ENCODE assay signal across 10 cellular contexts in genomic region chr17:70138309-70138865, GRCh38. TPM values are rescaled to one million over a fixed set of nuclear protein-coding genes. Genes with fewer than 3 reads are reported as not detected.
A peak's percentile ranks its signal among the peaks of the same experiment; 100 is the strongest.
DNase-seq lines count a peak whose midpoint lies in the region; ATAC-seq, FAIRE-seq and TF ChIP-seq lines count a peak whose summit lies in the region.
"Had no signal": no experiment of that assay in that cellular context is flagged by ENCODE, and none has a peak within 500 bp of the region (broad histone marks: within the 10 kb centered on the region; RNA-seq: fewer than 3 reads in every experiment).

No MANE protein-coding gene starts in this region.

- no peak for TF ChIP-seq POLR2A in K562 (conservative IDR thresholded peaks at IDR 0.05)

- H2AFZ ChIP-seq in K562 (ENCODE audit: low read depth, low read length) (no peak overlapping the region), smooth muscle cell (ENCODE audit: low read depth) (no peak overlapping the region)

- no peaks in the 10 kb centered on the region for H3K9me3 Mint-ChIP-seq in CD4-positive, alpha-beta memory T cell

- no peaks in the 10 kb centered on the region for H4K20me1 ChIP-seq in K562 (replicated peaks; ENCODE audit: control insufficient read depth, insufficient read depth, low read length)
- no peaks in the 10 kb centered on the region for H4K20me1 ChIP-seq in smooth muscle cell (ENCODE audit: low read depth)

- H3K4me3 ChIP-seq in K562 (no peak overlapping the region), smooth muscle cell (peak overlapping the region; percentile 42)
- no peak overlapping the region for H3K4me3 ChIP-seq in CD4-positive, alpha-beta memory T cell (ENCODE audit: low read length in 2 of 2)

- H3K79me2 ChIP-seq in K562 (ENCODE audit: control insufficient read depth, insufficient read depth, low read length) (no peaks in the 10 kb centered on the region), smooth muscle cell (ENCODE audit: low read depth) (no peaks in the 10 kb centered on the region)

- BruUV-seq in K562 (replicated peaks; lab: Mats Ljungman, UMichigan) = no TSS peak

- intact Hi-C loops in K562 (cut with micrococcal nuclease) = loop anchor here (10.0 kb wide), 1 partner anchor 244 kb away; no protein-coding TSS in a partner anchor
- intact Hi-C loops in CD4-positive, alpha-beta memory T cell (cut with micrococcal nuclease) = no loop called here

- CTCF ChIA-PET in K562 (lab: Yijun Ruan, JAX; ENCODE audit: low intra/inter-chr PET ratio) = no interaction called here
- CTCF ChIA-PET in CD4-positive, alpha-beta memory T cell (lab: Charles Lee; ENCODE audit: partially characterized antibody) = no interaction called here

- 29% methylated on average over 3 of the region's 3 CpGs for WGBS in K562 (ENCODE audit: insufficient coverage, low coverage, missing lambda C conversion rate)
- 60% methylated on average over 3 of the region's 3 CpGs for WGBS in smooth muscle cell (ENCODE audit: low lambda C conversion rate)

- no peak for TF ChIP-seq CTCF in K562 (IDR thresholded peaks at IDR 0.05 in 2 of 3, conservative IDR thresholded peaks at IDR 0.05 in 1 of 3; ENCODE audit: insufficient read depth in 2 of 3, low read depth in 1 of 3, low read length in 3 of 3)
- TF ChIP-seq CTCF in smooth muscle cell (IDR thresholded peaks at IDR 0.05; ENCODE audit: borderline replicate concordance, insufficient read depth, poor library complexity, severe bottlenecking) = no peak

- no peaks in the 10 kb centered on the region for H3K9me1 ChIP-seq in K562 (ENCODE audit: control insufficient read depth, insufficient read depth, low read length)

- H3K9ac ChIP-seq in K562 (ENCODE audit: insufficient read depth in 1 of 2, low read depth in 2 of 2, low read length in 2 of 2) (no peak overlapping the region), smooth muscle cell (ENCODE audit: low read depth) (no peak overlapping the region)

- H3K27ac ChIP-seq in K562 (ENCODE audit: extremely low read depth, low read depth, low read length) (no peak overlapping the region), smooth muscle cell (ENCODE audit: low read depth) (peak overlapping the region; percentile 54)
- H3K27ac ChIP-seq in CD4-positive, alpha-beta memory T cell (ENCODE audit: low read depth, low read length) = no peak overlapping the region

- H3K36me3 ChIP-seq in K562 (ENCODE audit: control insufficient read depth, insufficient read depth, low read length) = no peaks in the 10 kb centered on the region
- no peaks in the 10 kb centered on the region for H3K36me3 ChIP-seq in smooth muscle cell (ENCODE audit: low read depth)
- no peaks in the 10 kb centered on the region for H3K36me3 ChIP-seq in CD4-positive, alpha-beta memory T cell (ENCODE audit: insufficient read depth, low read length)

- no peak for FAIRE-seq in K562 (lab: Jason Lieb, UNC)

- in situ Hi-C loops in G401 (cut with HindIII; ENCODE audit: low sequenced_read_pairs) = no loop called here
- in situ Hi-C loops in K562 (cut with MboI) = no loop called here

- no peak overlapping the region for H3K27ac Mint-ChIP-seq in CD4-positive, alpha-beta memory T cell

- H3F3A ChIP-seq in smooth muscle cell (ENCODE audit: low read depth) = no peaks in the 10 kb centered on the region

- H3K4me2 ChIP-seq in K562 (ENCODE audit: insufficient read depth, low read length) = no peak overlapping the region
- peak overlapping the region; percentile 79 for H3K4me2 ChIP-seq in smooth muscle cell

- DNase-seq in G401 (ENCODE audit: low spot score) = peak; percentile 17
- DNase-seq in K562 (ENCODE audit: extremely low read depth in 1 of 4, low spot score in 3 of 4) = no peak
- peak; percentile 30 for DNase-seq in hepatic stellate cell (ENCODE audit: low spot score)
- DNase-seq in smooth muscle cell (lab: John Stamatoyannopoulos, UW; ENCODE audit: unreplicated experiment) = no peak
- DNase-seq in CD4-positive, alpha-beta memory T cell = no peak
- DNase-seq in HuH-7 (ENCODE audit: low spot score) = no peak
- no peak for DNase-seq in NCI-H82 treated with DMSO at 0.1 percent for 48 hours (lab: John Stamatoyannopoulos, UW; ENCODE audit: unreplicated experiment)
- DNase-seq: activated CD4-positive, alpha-beta T cell treated with anti-CD3 and anti-CD28 coated beads for 1 hour; stimulated activated naive CD4-positive, alpha-beta T cell had no signal

- H3K36me3 Mint-ChIP-seq in CD4-positive, alpha-beta memory T cell = no peaks in the 10 kb centered on the region

- ATAC-seq in K562 = no peak
- ATAC-seq in GM18868 (IDR thresholded peaks at IDR 0.05; ENCODE audit: unreplicated experiment) = no peak

- peak overlapping the region in 4 of 8 donors; percentile 6 to 77 (median 10) for H3K4me3 Mint-ChIP-seq in CD4-positive, alpha-beta memory T cell

- H3K27me3 ChIP-seq in K562 (ENCODE audit: control insufficient read depth in 2 of 2, insufficient read depth in 2 of 2, low read length in 2 of 2) = no peaks in the 10 kb centered on the region
- H3K27me3 ChIP-seq in smooth muscle cell (ENCODE audit: low read depth) = no peaks in the 10 kb centered on the region
- no peaks in the 10 kb centered on the region for H3K27me3 ChIP-seq in CD4-positive, alpha-beta memory T cell (ENCODE audit: insufficient read depth, low read length)

- peaks cover 9 to 12% (median 10%) of the 10 kb centered on the region in 4 donors for H3K4me1 Mint-ChIP-seq in CD4-positive, alpha-beta memory T cell

- H3K4me1 ChIP-seq in K562 (replicated peaks in 1 of 2; ENCODE audit: control insufficient read depth in 2 of 2, insufficient read depth in 2 of 2, low read length in 2 of 2) = no peaks in the 10 kb centered on the region; a peak in 1 of 5 replicates
- no peaks in the 10 kb centered on the region for H3K4me1 ChIP-seq in smooth muscle cell (ENCODE audit: low read depth)
- H3K4me1 ChIP-seq in CD4-positive, alpha-beta memory T cell (ENCODE audit: insufficient read depth, low read length) = no peaks in the 10 kb centered on the region

- POLR2A ChIA-PET in K562 (lab: Yijun Ruan, JAX) = interaction anchor here (0.6 to 1.1 kb wide), 2 partner anchors 9 to 1768 kb away, joined by 3 read pairs; no protein-coding TSS in a partner anchor
- POLR2A ChIA-PET in CD4-positive, alpha-beta memory T cell (lab: Charles Lee; ENCODE audit: partially characterized antibody) = no interaction called here

- TF ChIP-seq RAD21 in K562 (CRISPR knock-in tag; conservative IDR thresholded peaks at IDR 0.05 in 1 of 2, IDR thresholded peaks at IDR 0.05 in 1 of 2) = no peak

- H3K27me3 Mint-ChIP-seq in CD4-positive, alpha-beta memory T cell = peaks cover 0 to 1% of the 10 kb centered on the region in 2 donors

- H3K9me3 ChIP-seq in K562 (replicated peaks; ENCODE audit: control insufficient read depth, insufficient read depth, low read depth, low read length) = no peaks in the 10 kb centered on the region
- H3K9me3 ChIP-seq in smooth muscle cell (replicated peaks; ENCODE audit: low read depth) = no peaks in the 10 kb centered on the region
- H3K9me3 ChIP-seq in CD4-positive, alpha-beta memory T cell (ENCODE audit: control insufficient read depth in 1 of 2, low read length in 2 of 2) = no peaks in the 10 kb centered on the region

- TF ChIP-seq EP300 in K562 (IDR thresholded peaks at IDR 0.05; ENCODE audit: low read length) = no peak

TF ChIP-seq in K562, 482 proteins besides CTCF, POLR2A, EP300 and RAD21 (continues in another document):
- no peak for TF ChIP-seq RBBP5 (IDR thresholded peaks at IDR 0.05; ENCODE audit: borderline replicate concordance, insufficient read depth, low read length, poor library complexity, severe bottlenecking)
- no peak for TF ChIP-seq CREBBP (IDR thresholded peaks at IDR 0.05; ENCODE audit: low read depth, low read length)
- TF ChIP-seq TAL1 (IDR thresholded peaks at IDR 0.05) = no peak
- TF ChIP-seq, protein P1, sequence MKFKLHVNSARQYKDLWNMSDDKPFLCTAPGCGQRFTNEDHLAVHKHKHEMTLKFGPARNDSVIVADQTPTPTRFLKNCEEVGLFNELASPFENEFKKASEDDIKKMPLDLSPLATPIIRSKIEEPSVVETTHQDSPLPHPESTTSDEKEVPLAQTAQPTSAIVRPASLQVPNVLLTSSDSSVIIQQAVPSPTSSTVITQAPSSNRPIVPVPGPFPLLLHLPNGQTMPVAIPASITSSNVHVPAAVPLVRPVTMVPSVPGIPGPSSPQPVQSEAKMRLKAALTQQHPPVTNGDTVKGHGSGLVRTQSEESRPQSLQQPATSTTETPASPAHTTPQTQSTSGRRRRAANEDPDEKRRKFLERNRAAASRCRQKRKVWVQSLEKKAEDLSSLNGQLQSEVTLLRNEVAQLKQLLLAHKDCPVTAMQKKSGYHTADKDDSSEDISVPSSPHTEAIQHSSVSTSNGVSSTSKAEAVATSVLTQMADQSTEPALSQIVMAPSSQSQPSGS (CRISPR knock-in tag; IDR thresholded peaks at IDR 0.05) = no peak

RNA-seq across cellular contexts. Expression of gene KCNJ2, which starts 30.9 kb away (rescaled TPM):
- 72.6 and 103 TPM in 2 replicates for total RNA-seq in G401 (2014; rRNA removed; shearing (Covaris generic))
- 0.12 TPM in 1 of 2 replicates, not detected in the other for total RNA-seq in K562 (2011; cell fraction: chromatin; rRNA removed; ENCODE audit: low replicate concordance)
- total RNA-seq in K562 (2011; cell fraction: nucleolus; rRNA removed) = not detected in 2 replicates
- not detected in 2 replicates for total RNA-seq in K562 (2011; cell fraction: nucleoplasm; rRNA removed)
- total RNA-seq in K562 (2014; rRNA removed) (not detected in 2 replicates), K562 (2014; rRNA removed; fragmentation: Illumina TruSeq; extraction: Trizol) (not detected in 2 replicates), K562 (2015; rRNA removed; fragmentation: Illumina TruSeq; extraction: Trizol) (not detected in 2 replicates), K562 (2021) (not detected in 2 replicates), smooth muscle cell (1.3 and 1.8 TPM in 2 replicates)
- polyA plus RNA-seq in K562 (2011; rRNA removed) (not detected in 2 replicates), K562 (2014; fragmentation: Illumina TruSeq; extraction: Trizol) (not detected in 2 replicates), K562 (2014; fragmentation: Nextera tagmentation; extraction: Ambion mirVana) (not detected), K562 (2014; rRNA removed) (not detected in 2 replicates), smooth muscle cell (0.06 TPM in 1 of 2 replicates, not detected in the other)
- polyA plus RNA-seq in K562 (2011; cell fraction: cytosol; rRNA removed) = not detected in 2 replicates
- polyA plus RNA-seq in K562 (2011; cell fraction: nucleus; rRNA removed) = not detected in 2 replicates
- not detected in 2 replicates for polyA plus RNA-seq in K562 (2012)
- 0.04 TPM in 1 of 2 replicates, not detected in the other for polyA minus RNA-seq in K562 (2011; rRNA and poly(A)+ RNA removed)
- polyA minus RNA-seq in K562 (2011; cell fraction: cytosol; rRNA and poly(A)+ RNA removed) = not detected in 2 replicates
- not detected in 2 replicates for polyA minus RNA-seq in K562 (2011; cell fraction: nucleus; rRNA and poly(A)+ RNA removed)
- not detected for total RNA-seq in CD4-positive, alpha-beta memory T cell
- polyA plus RNA-seq in CD4-positive, alpha-beta memory T cell = not detected

Comparison
In these comparisons a context has a peak if more than half of its experiments do, and no peak if none do; other contexts are left out.
1. DNase-seq: peak in G401 (single experiment) and hepatic stellate cell (single experiment); none in K562 (0 of 4), smooth muscle cell (single experiment), CD4-positive, alpha-beta memory T cell (0 of 5), HuH-7 (single experiment) and NCI-H82 treated with DMSO at 0.1 percent for 48 hours (single experiment).
2. RNA of gene KCNJ2, which starts 30.9 kb away (total RNA-seq): 72.6 to 103 TPM in G401; 1.3 to 1.8 TPM in smooth muscle cell, not detected in CD4-positive, alpha-beta memory T cell and 0.12 TPM in K562; every median in the first group is over 10 times any median in the second.